In genomic region chr10:123551259-123551658, GRCh38 we compare ENCODE assay signal across 17 cellular contexts.
"Had no signal": no experiment of that assay in that cellular context is flagged by ENCODE, and none has a peak within 500 bp of the region (broad histone marks: within the 10 kb centered on the region; RNA-seq: fewer than 3 reads in every experiment).

No MANE protein-coding gene starts in this region.

- H3K4me1 Mint-ChIP-seq: immature natural killer cell, naive B cell, nephron had no signal

- H3K27ac ChIP-seq: foreskin keratinocyte, left ventricle myocardium inferior, lower lobe of right lung, neutrophil, stomach, thoracic aorta, transverse colon had no signal

- H3K27ac Mint-ChIP-seq: effector memory CD8-positive, alpha-beta T cell; immature natural killer cell; naive B cell; nephron had no signal

- ATAC-seq: effector memory CD8-positive, alpha-beta T cell; foreskin keratinocyte; lower lobe of right lung; sciatic nerve had no signal

- H3K36me3 Mint-ChIP-seq: immature natural killer cell, naive B cell had no signal

- H3K4me3 Mint-ChIP-seq: effector memory CD8-positive, alpha-beta T cell; immature natural killer cell; naive B cell; nephron had no signal

- H3K4me1 ChIP-seq: foreskin keratinocyte, left ventricle myocardium inferior, lower lobe of right lung, stomach, transverse colon had no signal

- FAIRE-seq: keratinocyte had no signal

- H3K9me3 ChIP-seq: left ventricle myocardium inferior, lower lobe of right lung, neutrophil, stomach, thoracic aorta, transverse colon had no signal

- H3K36me3 ChIP-seq: left ventricle myocardium inferior, lower lobe of right lung, neutrophil, stomach, thoracic aorta, transverse colon had no signal

- H3K9me3 Mint-ChIP-seq: effector memory CD8-positive, alpha-beta T cell; naive B cell; nephron had no signal

- H3K4me3 ChIP-seq: left ventricle myocardium inferior, lower lobe of right lung, stomach, thoracic aorta, transverse colon had no signal

- DNase-seq: effector memory CD8-positive, alpha-beta T cell; foreskin keratinocyte; immature natural killer cell; left ventricle myocardium inferior; lower lobe of right lung; mesenchymal stem cell; naive B cell; stimulated activated CD4-positive, alpha-beta T cell treated with anti-CD3 and anti-CD28 coated beads, Interleukin-2, amount 100 ng/mL, for 24 hours; stimulated activated naive CD4-positive, alpha-beta T cell; stomach; substantia nigra; transverse colon had no signal
